Comparison of ENCODE assay signal across 1 cellular context in the genomic region with DNA sequence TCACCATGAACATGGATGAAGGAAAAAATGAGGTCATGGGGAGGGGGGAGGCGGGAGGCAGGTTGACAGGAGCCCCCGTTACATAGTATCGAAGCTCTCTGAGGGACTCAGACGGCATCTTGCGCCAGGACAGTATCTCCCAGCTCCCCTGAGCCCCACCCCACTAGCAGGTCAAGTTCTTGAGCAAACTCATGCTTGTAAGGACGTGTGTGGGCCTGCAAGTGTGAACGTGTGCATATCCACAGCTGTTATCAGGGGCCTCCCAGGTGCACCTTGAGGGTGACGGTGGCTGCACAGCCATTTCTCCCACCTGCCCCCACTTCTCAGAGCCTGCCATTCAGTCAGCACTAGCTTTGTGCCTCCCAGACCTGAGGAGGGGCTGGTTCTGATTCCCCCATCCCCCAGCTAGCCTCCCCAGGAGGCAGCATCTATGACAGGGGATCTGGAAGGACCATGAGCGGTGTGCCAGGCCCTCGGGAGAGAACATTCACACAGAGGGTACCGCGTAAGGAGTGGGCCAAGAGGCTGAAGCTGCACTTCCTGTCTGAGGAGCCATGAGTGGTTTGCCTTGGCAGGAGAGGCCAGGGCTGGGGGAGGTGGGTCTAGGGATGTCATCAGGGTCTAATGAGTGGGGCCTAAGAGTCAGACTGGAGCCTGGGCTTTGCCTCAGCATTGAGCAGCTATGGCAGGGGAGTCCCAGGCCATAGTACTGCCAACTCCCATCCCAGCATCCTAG.
TF ChIP-seq lines count a peak whose summit lies in the region.

No MANE protein-coding gene starts in this region.

TF ChIP-seq in endothelial cell of umbilical vein, 7 proteins besides CTCF, POLR2A, EP300 and RAD21 (continued from another document):
- TF ChIP-seq, protein P1, sequence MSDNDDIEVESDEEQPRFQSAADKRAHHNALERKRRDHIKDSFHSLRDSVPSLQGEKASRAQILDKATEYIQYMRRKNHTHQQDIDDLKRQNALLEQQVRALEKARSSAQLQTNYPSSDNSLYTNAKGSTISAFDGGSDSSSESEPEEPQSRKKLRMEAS (IDR thresholded peaks at IDR 0.05; ENCODE audit: insufficient read depth, insufficient read length), result no peak
- TF ChIP-seq GATA2 (IDR thresholded peaks at IDR 0.05; ENCODE audit: insufficient read depth, insufficient read length, low read depth, low read length), result no peak
- no peak for TF ChIP-seq POLR2AphosphoS5 (IDR thresholded peaks at IDR 0.05; ENCODE audit: insufficient read depth, low read depth, low read length)
- TF ChIP-seq FOS (IDR thresholded peaks at IDR 0.05; ENCODE audit: borderline replicate concordance, insufficient read depth, low read length), result no peak
